ENCODE assay signal across 9 cellular contexts in the genomic region with DNA sequence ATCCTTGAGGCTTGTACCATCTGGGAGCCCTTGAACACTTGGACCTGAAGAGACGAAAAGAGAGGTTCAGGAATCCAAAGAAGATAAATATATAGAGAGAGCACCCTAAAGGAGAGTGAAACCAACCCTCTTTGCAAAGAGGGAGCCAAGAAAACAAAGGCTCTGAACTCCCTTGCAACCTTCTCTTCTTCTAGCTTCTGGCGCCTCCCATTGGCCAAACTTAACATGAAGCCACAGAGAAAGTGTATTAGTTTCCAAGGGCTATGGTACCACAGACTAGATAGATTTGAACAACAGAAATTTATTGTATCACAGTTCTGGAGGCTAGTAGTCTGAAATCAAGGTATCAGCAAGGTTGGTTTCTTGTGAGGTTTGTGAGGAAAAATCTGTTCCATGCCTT.
DNase-seq lines count a peak whose midpoint lies in the region; ATAC-seq and TF ChIP-seq lines count a peak whose summit lies in the region.
"Had no signal": no experiment of that assay in that cellular context is flagged by ENCODE, and none has a peak within 500 bp of the region (broad histone marks: within the 10 kb centered on the region; RNA-seq: fewer than 3 reads in every experiment).

No MANE protein-coding gene starts in this region.

- no peaks in the 10 kb centered on the region for H3K4me1 ChIP-seq in lung (ENCODE audit: control insufficient read depth in 2 of 2, insufficient read depth in 2 of 2, low read length in 2 of 2)
- no peaks in the 10 kb centered on the region for H3K4me1 ChIP-seq in suprapubic skin

- no peaks in the 10 kb centered on the region for H3K27me3 Mint-ChIP-seq in T-cell
- no peaks in the 10 kb centered on the region for H3K27me3 Mint-ChIP-seq in activated T-cell treated with anti-CD3 and anti-CD28 coated beads, Interleukin-2, amount 50 U/mL, for 72 hours (ENCODE audit: low read depth)
- H3K27me3 Mint-ChIP-seq: naive thymus-derived CD8-positive, alpha-beta T cell had no signal

- H3K27ac ChIP-seq in lung (ENCODE audit: low read depth in 1 of 2, low read length in 1 of 2) = no peak overlapping the region
- H3K27ac ChIP-seq in suprapubic skin = no peak overlapping the region

- in situ Hi-C loops in astrocyte of the cerebellum (cut with HindIII; ENCODE audit: low sequenced_read_pairs) = no loop called here

- H3K4me3 ChIP-seq in astrocyte of the cerebellum (ENCODE audit: low read depth, low read length) (no peak overlapping the region), lung (no peak overlapping the region), suprapubic skin (no peak overlapping the region)

- TF ChIP-seq EP300 in suprapubic skin (IDR thresholded peaks at IDR 0.05) = no peak

- TF ChIP-seq CTCF in GM12873 (IDR thresholded peaks at IDR 0.05; ENCODE audit: insufficient read depth, low read depth, low read length, missing control alignments) (peak; percentile 10), astrocyte of the cerebellum (IDR thresholded peaks at IDR 0.05; ENCODE audit: low read depth, low read length, missing control alignments) (peak; percentile 64), lung (IDR thresholded peaks at IDR 0.05; ENCODE audit: control extremely low read depth, extremely low read depth) (no peak), suprapubic skin (IDR thresholded peaks at IDR 0.05) (no peak)

- H3K36me3 ChIP-seq in lung (ENCODE audit: control insufficient read depth in 2 of 2, insufficient read depth in 2 of 2, low read length in 2 of 2) = no peaks in the 10 kb centered on the region
- H3K36me3 ChIP-seq in suprapubic skin = no peaks in the 10 kb centered on the region

- ATAC-seq in lung (ENCODE audit: insufficient read depth, low FRiP score) = peak; percentile 66
- no peak for ATAC-seq in T-cell (replicated peaks in 1 of 4)
- ATAC-seq in activated T-cell treated with anti-CD3 and anti-CD28 coated beads, Interleukin-2, amount 50 U/mL, for 72 hours (replicated peaks in 1 of 2) = no peak
- no peak for ATAC-seq in HG03159 (IDR thresholded peaks at IDR 0.05; ENCODE audit: unreplicated experiment)
- ATAC-seq: naive thymus-derived CD8-positive, alpha-beta T cell had no signal

- H3K4me1 Mint-ChIP-seq in T-cell = no peaks in the 10 kb centered on the region
- H3K4me1 Mint-ChIP-seq in activated T-cell treated with anti-CD3 and anti-CD28 coated beads, Interleukin-2, amount 50 U/mL, for 72 hours (ENCODE audit: low read depth) = no peaks in the 10 kb centered on the region
- H3K4me1 Mint-ChIP-seq: naive thymus-derived CD8-positive, alpha-beta T cell had no signal

- no peaks in the 10 kb centered on the region for H3K27me3 ChIP-seq in lung (ENCODE audit: control insufficient read depth, insufficient read depth)
- no peaks in the 10 kb centered on the region for H3K27me3 ChIP-seq in suprapubic skin

- POLR2A ChIA-PET in T-cell (lab: Charles Lee) = no interaction called here

- TF ChIP-seq POLR2A in suprapubic skin (IDR thresholded peaks at IDR 0.05) = no peak

- H3K9me3 Mint-ChIP-seq in T-cell = peaks cover under 1 to 24% (median 4%) of the 10 kb centered on the region in 3 donors
- peaks cover under 1 to 3% of the 10 kb centered on the region in 2 donors for H3K9me3 Mint-ChIP-seq in activated T-cell treated with anti-CD3 and anti-CD28 coated beads, Interleukin-2, amount 50 U/mL, for 72 hours

- CTCF ChIA-PET in T-cell (lab: Charles Lee) = no interaction called here

- 20 to 28% methylated on average over 2 of the region's 2 CpGs for WGBS in lung, 2 donors
- WGBS in suprapubic skin = 31% methylated on average over 2 of the region's 2 CpGs

- DNase-seq in NCI-H1048 (lab: John Stamatoyannopoulos, UW) (peak; percentile 11), astrocyte of the cerebellum (ENCODE audit: low read depth) (peak; percentile 39), lung (ENCODE audit: low spot score) (no peak), T-cell (no peak), suprapubic skin (ENCODE audit: low spot score in 2 of 2) (no peak)
- no peak for DNase-seq in activated T-cell treated with anti-CD3 and anti-CD28 coated beads, Interleukin-2, amount 50 U/mL, for 72 hours
- DNase-seq: naive thymus-derived CD8-positive, alpha-beta T cell had no signal

- H3K9me3 ChIP-seq in lung (ENCODE audit: control insufficient read depth in 2 of 2, insufficient read depth in 1 of 2, low read length in 1 of 2) = no peaks in the 10 kb centered on the region
- no peaks in the 10 kb centered on the region for H3K9me3 ChIP-seq in suprapubic skin

- no peaks in the 10 kb centered on the region for H3K36me3 Mint-ChIP-seq in T-cell
- no peaks in the 10 kb centered on the region for H3K36me3 Mint-ChIP-seq in activated T-cell treated with anti-CD3 and anti-CD28 coated beads, Interleukin-2, amount 50 U/mL, for 72 hours (ENCODE audit: insufficient read depth in 2 of 2)
- H3K36me3 Mint-ChIP-seq: naive thymus-derived CD8-positive, alpha-beta T cell had no signal

- H3K27ac Mint-ChIP-seq in T-cell = no peak overlapping the region
- H3K27ac Mint-ChIP-seq in activated T-cell treated with anti-CD3 and anti-CD28 coated beads, Interleukin-2, amount 50 U/mL, for 72 hours = no peak overlapping the region
- H3K27ac Mint-ChIP-seq: naive thymus-derived CD8-positive, alpha-beta T cell had no signal

- H3K4me3 Mint-ChIP-seq in T-cell = no peak overlapping the region
- H3K4me3 Mint-ChIP-seq in activated T-cell treated with anti-CD3 and anti-CD28 coated beads, Interleukin-2, amount 50 U/mL, for 72 hours = no peak overlapping the region
- H3K4me3 Mint-ChIP-seq: naive thymus-derived CD8-positive, alpha-beta T cell had no signal

Comparison
In these comparisons a context has a peak if more than half of its experiments do, and no peak if none do; other contexts are left out.
1. CTCF ChIP-seq: peak in GM12873 (single experiment) and astrocyte of the cerebellum (single experiment); none in lung (single experiment) and suprapubic skin (0 of 2).
2. DNase-seq: peak in NCI-H1048 (single experiment) and astrocyte of the cerebellum (single experiment); none in lung (single experiment), T-cell (0 of 34), suprapubic skin (0 of 2) and activated T-cell treated with anti-CD3 and anti-CD28 coated beads, Interleukin-2, amount 50 U/mL, for 72 hours (0 of 2).